In genomic region chr6:146753306-146753705, GRCh38 we compare ENCODE assay signal across 20 cellular contexts.
A peak's percentile ranks its signal among the peaks of the same experiment; 100 is the strongest.
DNase-seq lines count a peak whose midpoint lies in the region; ATAC-seq, FAIRE-seq and TF ChIP-seq lines count a peak whose summit lies in the region.
"Had no signal": no experiment of that assay in that cellular context is flagged by ENCODE, and none has a peak within 500 bp of the region (broad histone marks: within the 10 kb centered on the region; RNA-seq: fewer than 3 reads in every experiment).

No MANE protein-coding gene starts in this region.

- H3K9ac ChIP-seq in HepG2 (ENCODE audit: insufficient read depth, low read depth, low read length) = no peak overlapping the region
- H3K9ac ChIP-seq: BLaER1 treated with 17β-estradiol and CSF1 and Interleukin-3, amounts not matched to agents 10 nM and 100 nM had no signal

- in situ Hi-C loops in HepG2 (cut with HindIII; ENCODE audit: extremely low pct_ligation_motif_present, low pct_unique_long_range_greater_than_20kb) = no loop called here

- under 1% methylated on average over 2 of the region's 2 CpGs for WGBS in HepG2 (ENCODE audit: low lambda C conversion rate)
- 33% methylated on average over 2 of the region's 2 CpGs for WGBS in right lobe of liver (ENCODE audit: insufficient coverage, low coverage, low lambda C conversion rate, missing lambda C conversion rate)

- H3K27ac ChIP-seq in HepG2 (ENCODE audit: extremely low read length, insufficient read depth, low read length) = no peak overlapping the region
- H3K27ac ChIP-seq in right lobe of liver = no peak overlapping the region
- H3K27ac ChIP-seq: 22Rv1; A549; BLaER1 treated with 17β-estradiol and CSF1 and Interleukin-3, amounts not matched to agents 10 nM and 100 nM; C4-2B had no signal

- no peak for DNase-seq in HepG2 (ENCODE audit: low spot score)
- no peak for DNase-seq in right lobe of liver
- no peak for DNase-seq in erythroblast (lab: John Stamatoyannopoulos, UW)
- DNase-seq: AML-193; Caco-2; Calu3; CD4-positive, alpha-beta T cell; CD8-positive, alpha-beta T cell; DMS79 treated with DMSO at 0.1 percent for 48 hours; GDM1 had no signal

- intact Hi-C loops in HepG2 (cut with micrococcal nuclease; ENCODE audit: unreplicated experiment) (no loop called here), right lobe of liver (cut with DNase I) (no loop called here)

- TF ChIP-seq POLR2A in HepG2 (IDR thresholded peaks at IDR 0.05; ENCODE audit: insufficient read depth in 1 of 2, low read depth in 2 of 2, low read length in 2 of 2) = no peak
- no peak for TF ChIP-seq POLR2A in right lobe of liver (IDR thresholded peaks at IDR 0.05)
- no peak for TF ChIP-seq POLR2A in erythroblast (IDR thresholded peaks at IDR 0.05; ENCODE audit: low read length)

- CTCF ChIA-PET in HepG2 (lab: Yijun Ruan, JAX; ENCODE audit: low intra/inter-chr PET ratio, low total read pairs) = no interaction called here

- POLR2A ChIA-PET in HepG2 (lab: Yijun Ruan, JAX) = no interaction called here

- BruUV-seq in HepG2 (replicated peaks; lab: Mats Ljungman, UMichigan) = no TSS peak

- no peak for FAIRE-seq in HepG2 (lab: Jason Lieb, UNC)
- FAIRE-seq in colon (lab: Jason Lieb, UNC) = peak; percentile 76
- FAIRE-seq: A549, D721Med, GM12878, GM12892, GM18507 had no signal

- TF ChIP-seq CTCF in HepG2 (CRISPR knock-in tag; IDR thresholded peaks at IDR 0.05) (no peak), right lobe of liver (IDR thresholded peaks at IDR 0.05) (no peak)

- TF ChIP-seq EP300 in HepG2 (IDR thresholded peaks at IDR 0.05; ENCODE audit: low read depth in 2 of 2, low read length in 2 of 2) (no peak), HepG2 (CRISPR knock-in tag; IDR thresholded peaks at IDR 0.05; ENCODE audit: borderline replicate concordance) (no peak)

- H3K27me3 ChIP-seq in HepG2 (ENCODE audit: control insufficient read depth in 1 of 2, insufficient read depth in 2 of 2, low read length in 2 of 2) = no peaks in the 10 kb centered on the region; a peak in 1 of 5 replicates
- no peaks in the 10 kb centered on the region for H3K27me3 ChIP-seq in right lobe of liver
- H3K27me3 ChIP-seq: BLaER1 treated with 17β-estradiol and CSF1 and Interleukin-3, amounts not matched to agents 10 nM and 100 nM had no signal

- H3K9me3 ChIP-seq in HepG2 (ENCODE audit: low read length) = no peaks in the 10 kb centered on the region
- no peaks in the 10 kb centered on the region for H3K9me3 ChIP-seq in right lobe of liver
- H3K9me3 ChIP-seq: A549, Caco-2 had no signal

- H3K79me2 ChIP-seq in HepG2 (ENCODE audit: insufficient read depth, low read length) = no peaks in the 10 kb centered on the region

- no peak for TF ChIP-seq RAD21 in HepG2 (CRISPR knock-in tag; IDR thresholded peaks at IDR 0.05)

- ATAC-seq in HepG2 (no peak), right lobe of liver (no peak), HG03097 (IDR thresholded peaks at IDR 0.05; ENCODE audit: low FRiP score, unreplicated experiment) (no peak)
- ATAC-seq: A549; CD8-positive, alpha-beta T cell; GM12878 had no signal

- H3K4me2 ChIP-seq in HepG2 (ENCODE audit: low read depth, low read length) = no peak overlapping the region
- H3K4me2 ChIP-seq: A549; BLaER1 treated with 17β-estradiol and CSF1 and Interleukin-3, amounts not matched to agents 10 nM and 100 nM had no signal

- H3K36me3 ChIP-seq in HepG2 (replicated peaks in 1 of 2; ENCODE audit: control insufficient read depth in 1 of 2, insufficient read depth in 2 of 2, low read length in 2 of 2) (no peaks in the 10 kb centered on the region), right lobe of liver (no peaks in the 10 kb centered on the region)
- H3K36me3 ChIP-seq: BLaER1 treated with 17β-estradiol and CSF1 and Interleukin-3, amounts not matched to agents 10 nM and 100 nM had no signal

- H3K4me1 ChIP-seq in HepG2 (ENCODE audit: insufficient read depth, low read length) (no peaks in the 10 kb centered on the region), right lobe of liver (no peaks in the 10 kb centered on the region)
- H3K4me1 ChIP-seq: A549, Caco-2 had no signal

- no peaks in the 10 kb centered on the region for H4K20me1 ChIP-seq in HepG2 (ENCODE audit: insufficient read depth, low read length)
- H4K20me1 ChIP-seq: BLaER1 treated with 17β-estradiol and CSF1 and Interleukin-3, amounts not matched to agents 10 nM and 100 nM had no signal

- no peak overlapping the region for H3K4me3 ChIP-seq in HepG2 (replicated peaks in 1 of 3; ENCODE audit: insufficient read depth in 1 of 3, low read depth in 2 of 3, low read length in 3 of 3)
- H3K4me3 ChIP-seq in right lobe of liver = no peak overlapping the region
- H3K4me3 ChIP-seq: A549; BLaER1 treated with 17β-estradiol and CSF1 and Interleukin-3, amounts not matched to agents 10 nM and 100 nM; GM12878 had no signal

- no peak overlapping the region for H2AFZ ChIP-seq in HepG2 (ENCODE audit: low read length)

TF ChIP-seq in HepG2, 621 proteins besides CTCF, POLR2A, EP300 and RAD21:
- TF ChIP-seq CREB1 (IDR thresholded peaks at IDR 0.05) (peak; percentile 60), CREB1 (CRISPR knock-in tag; IDR thresholded peaks at IDR 0.05) (no peak), HOXD1 (CRISPR knock-in tag; IDR thresholded peaks at IDR 0.05) (no peak), ATF7 (IDR thresholded peaks at IDR 0.05) (peak; percentile 55; the same call in 1 of the 2 replicates), ATF7 (CRISPR knock-in tag; IDR thresholded peaks at IDR 0.05) (no peak), ZNF576 (CRISPR knock-in tag; IDR thresholded peaks at IDR 0.05) (no peak), ZNF263 (CRISPR knock-in tag; IDR thresholded peaks at IDR 0.05) (no peak)
